In the genomic region with DNA sequence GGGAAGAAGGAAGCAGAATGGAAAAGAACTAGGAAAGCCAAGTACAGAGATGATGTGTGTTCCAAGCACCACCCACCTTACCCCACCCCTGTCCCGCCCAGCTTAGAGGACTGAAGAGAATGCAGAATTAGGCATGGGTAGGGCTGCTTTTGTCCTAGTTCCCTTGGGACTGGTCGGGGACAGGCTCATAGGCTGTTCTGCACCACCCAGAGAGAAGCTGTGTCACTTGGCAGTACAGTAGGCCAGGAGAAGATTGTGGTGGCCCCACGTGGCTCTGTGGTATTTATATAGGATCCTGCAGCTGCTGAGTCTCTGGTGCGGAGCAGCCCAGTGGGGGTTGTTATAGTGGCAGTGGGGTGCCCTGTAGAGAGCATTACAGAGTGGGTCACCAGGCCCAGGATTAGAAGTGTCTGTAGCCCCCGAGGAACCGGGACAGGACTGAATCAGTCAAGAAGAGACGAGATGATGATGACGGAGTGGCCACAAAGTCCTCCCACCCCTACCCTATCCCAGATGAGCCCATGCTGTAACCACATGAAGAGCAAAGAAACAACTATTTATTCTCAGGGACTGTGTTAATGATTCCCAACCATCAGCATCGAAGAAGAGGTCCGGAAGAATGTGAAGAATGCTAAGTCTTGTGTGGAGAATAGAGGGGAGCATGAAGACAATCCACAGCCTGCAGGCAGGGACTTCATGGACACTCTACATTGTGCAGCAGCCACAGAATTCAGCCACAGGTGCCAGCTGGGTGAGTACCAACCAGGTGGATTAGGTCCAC, we compare ENCODE assay signal across 19 cellular contexts.
DNase-seq lines count a peak whose midpoint lies in the region; ATAC-seq and TF ChIP-seq lines count a peak whose summit lies in the region.
"Had no signal": no experiment of that assay in that cellular context is flagged by ENCODE, and none has a peak within 500 bp of the region (broad histone marks: within the 10 kb centered on the region; RNA-seq: fewer than 3 reads in every experiment).

No MANE protein-coding gene starts in this region.

- no peaks in the 10 kb centered on the region for H3K9me3 Mint-ChIP-seq in activated CD8-positive, alpha-beta T cell treated with anti-CD3 and anti-CD28 coated beads, Interleukin-2, amount 10 ng/mL, durations not matched to agents 7 days and 5 days (ENCODE audit: insufficient read depth)
- H3K9me3 Mint-ChIP-seq: activated naive CD4-positive, alpha-beta T cell treated with anti-CD3 and anti-CD28 coated beads for 36 hours; naive thymus-derived CD8-positive, alpha-beta T cell; stimulated activated effector memory CD8-positive, alpha-beta T cell treated with anti-CD3 and anti-CD28 coated beads, Interleukin-12 subunit alpha, Interleukin-12 subunit beta, amount 100 ng/mL, for 72 hours had no signal

- H3K4me3 Mint-ChIP-seq in activated CD8-positive, alpha-beta T cell treated with anti-CD3 and anti-CD28 coated beads, Interleukin-2, amount 10 ng/mL, durations not matched to agents 7 days and 5 days = no peak overlapping the region
- H3K4me3 Mint-ChIP-seq: activated naive CD4-positive, alpha-beta T cell treated with anti-CD3 and anti-CD28 coated beads for 36 hours; CD4-positive, alpha-beta memory T cell; naive thymus-derived CD8-positive, alpha-beta T cell; stimulated activated effector memory CD8-positive, alpha-beta T cell treated with anti-CD3 and anti-CD28 coated beads, Interleukin-12 subunit alpha, Interleukin-12 subunit beta, amount 100 ng/mL, for 72 hours had no signal

- peaks cover 3% of the 10 kb centered on the region for H3K4me1 Mint-ChIP-seq in activated CD8-positive, alpha-beta T cell treated with anti-CD3 and anti-CD28 coated beads, Interleukin-2, amount 10 ng/mL, durations not matched to agents 7 days and 5 days (ENCODE audit: low read depth)
- H3K4me1 Mint-ChIP-seq: CD4-positive, alpha-beta memory T cell; stimulated activated effector memory CD8-positive, alpha-beta T cell treated with anti-CD3 and anti-CD28 coated beads, Interleukin-12 subunit alpha, Interleukin-12 subunit beta, amount 100 ng/mL, for 72 hours had no signal

- H3K4me1 ChIP-seq in A673 (ENCODE audit: insufficient read depth, low read length, poor library complexity, severe bottlenecking) (no peaks in the 10 kb centered on the region), SJCRH30 (peaks cover 21% of the 10 kb centered on the region), sigmoid colon (no peaks in the 10 kb centered on the region)
- H3K4me1 ChIP-seq: A549, upper lobe of left lung had no signal

- TF ChIP-seq CTCF in A673 (conservative IDR thresholded peaks at IDR 0.05; ENCODE audit: low read depth, low read length) (no peak), sigmoid colon (IDR thresholded peaks at IDR 0.05) (no peak)

- BruUV-seq in A673 (replicated peaks; lab: Mats Ljungman, UMichigan) = no TSS peak

- no peak overlapping the region for H3K4me3 ChIP-seq in A673 (ENCODE audit: low read depth, low read length, poor library complexity, severe bottlenecking)
- H3K4me3 ChIP-seq in SJCRH30 = peak overlapping the region; percentile 19
- H3K4me3 ChIP-seq in sigmoid colon = no peak overlapping the region
- H3K4me3 ChIP-seq: A549, upper lobe of left lung had no signal

- no peak for TF ChIP-seq EP300 in sigmoid colon (IDR thresholded peaks at IDR 0.05)

- TF ChIP-seq POLR2A in sigmoid colon (IDR thresholded peaks at IDR 0.05) = no peak

- CTCF ChIA-PET in A673 (lab: Charles Lee) = no interaction called here
- CTCF ChIA-PET in activated CD8-positive, alpha-beta T cell treated with anti-CD3 and anti-CD28 coated beads, Interleukin-2, amount 10 ng/mL, durations not matched to agents 7 days and 5 days (lab: Charles Lee) = no interaction called here

- H3K36me3 ChIP-seq in A673 (ENCODE audit: insufficient read depth, low read length, poor library complexity, severe bottlenecking) (no peaks in the 10 kb centered on the region), SJCRH30 (no peaks in the 10 kb centered on the region), sigmoid colon (no peaks in the 10 kb centered on the region)
- H3K36me3 ChIP-seq: upper lobe of left lung had no signal

- H3K27ac ChIP-seq in A673 (ENCODE audit: low read depth, low read length, poor library complexity, severe bottlenecking) (no peak overlapping the region), SJCRH30 (peak overlapping the region; percentile 41), sigmoid colon (no peak overlapping the region)
- H3K27ac ChIP-seq: A549, upper lobe of left lung had no signal

- no peaks in the 10 kb centered on the region for H3K27me3 Mint-ChIP-seq in activated CD8-positive, alpha-beta T cell treated with anti-CD3 and anti-CD28 coated beads, Interleukin-2, amount 10 ng/mL, durations not matched to agents 7 days and 5 days (ENCODE audit: low read depth)
- H3K27me3 Mint-ChIP-seq: naive thymus-derived CD8-positive, alpha-beta T cell had no signal

- intact Hi-C loops in A673 (cut with micrococcal nuclease; ENCODE audit: unreplicated experiment) (no loop called here), sigmoid colon (cut with DNase I) (no loop called here)

- POLR2A ChIA-PET in A673 (lab: Charles Lee; ENCODE audit: low non-redundant PET) = interaction anchor here (0.6 kb wide), 1 partner anchor 541 kb away, joined by 3 read pairs; no protein-coding TSS in a partner anchor
- POLR2A ChIA-PET in activated CD8-positive, alpha-beta T cell treated with anti-CD3 and anti-CD28 coated beads, Interleukin-2, amount 10 ng/mL, durations not matched to agents 7 days and 5 days (lab: Charles Lee) = no interaction called here

- no peak overlapping the region for H3K27ac Mint-ChIP-seq in activated CD8-positive, alpha-beta T cell treated with anti-CD3 and anti-CD28 coated beads, Interleukin-2, amount 10 ng/mL, durations not matched to agents 7 days and 5 days
- H3K27ac Mint-ChIP-seq: activated naive CD4-positive, alpha-beta T cell treated with anti-CD3 and anti-CD28 coated beads for 36 hours; CD4-positive, alpha-beta memory T cell; stimulated activated effector memory CD8-positive, alpha-beta T cell treated with anti-CD3 and anti-CD28 coated beads, Interleukin-12 subunit alpha, Interleukin-12 subunit beta, amount 100 ng/mL, for 72 hours had no signal

- no peaks in the 10 kb centered on the region for H3K36me3 Mint-ChIP-seq in activated CD8-positive, alpha-beta T cell treated with anti-CD3 and anti-CD28 coated beads, Interleukin-2, amount 10 ng/mL, durations not matched to agents 7 days and 5 days (ENCODE audit: low read depth)
- H3K36me3 Mint-ChIP-seq: CD4-positive, alpha-beta memory T cell; stimulated activated effector memory CD8-positive, alpha-beta T cell treated with anti-CD3 and anti-CD28 coated beads, Interleukin-12 subunit alpha, Interleukin-12 subunit beta, amount 100 ng/mL, for 72 hours had no signal

- no peaks in the 10 kb centered on the region for H3K27me3 ChIP-seq in A673 (replicated peaks; ENCODE audit: insufficient read depth, low read depth, low read length, poor library complexity)
- no peaks in the 10 kb centered on the region for H3K27me3 ChIP-seq in SJCRH30
- H3K27me3 ChIP-seq in sigmoid colon = no peaks in the 10 kb centered on the region
- H3K27me3 ChIP-seq: upper lobe of left lung had no signal

- ATAC-seq in activated CD8-positive, alpha-beta T cell treated with anti-CD3 and anti-CD28 coated beads, Interleukin-2, amount 10 ng/mL, durations not matched to agents 7 days and 5 days = no peak
- ATAC-seq: A549; naive thymus-derived CD8-positive, alpha-beta T cell; stimulated activated effector memory CD8-positive, alpha-beta T cell treated with anti-CD3 and anti-CD28 coated beads, Interleukin-12 subunit alpha, Interleukin-12 subunit beta, amount 100 ng/mL, for 72 hours had no signal

- WGBS in sigmoid colon, 2 donors = 83% methylated on average over 10 of the region's 10 CpGs

- DNase-seq in A673 (ENCODE audit: low spot score) (peak; percentile 68), HT-29 (ENCODE audit: low spot score) (peak; percentile 91), SJCRH30 (peak; percentile 78 to 80), kidney tubule cell (ENCODE audit: low spot score) (peak; percentile 64), sigmoid colon (no peak), EL (no peak), Ammon's horn (ENCODE audit: low spot score) (no peak)
- DNase-seq in activated CD8-positive, alpha-beta T cell treated with anti-CD3 and anti-CD28 coated beads, Interleukin-2, amount 10 ng/mL, durations not matched to agents 7 days and 5 days = no peak
- DNase-seq: activated naive CD4-positive, alpha-beta T cell treated with anti-CD3 and anti-CD28 coated beads for 36 hours; CD4-positive, alpha-beta memory T cell; DMS79 treated with DMSO at 0.1 percent for 48 hours; IMR-90; naive thymus-derived CD8-positive, alpha-beta T cell; NCI-H1092; NCI-H774; stimulated activated CD4-positive, alpha-beta T cell treated with anti-CD3 and anti-CD28 coated beads, Interleukin-12 subunit alpha, Interleukin-12 subunit beta, amount 100 ng/mL, for 4 hours; upper lobe of left lung had no signal

- H3K9me3 ChIP-seq in A673 (ENCODE audit: low read depth, low read length, poor library complexity, severe bottlenecking) = no peaks in the 10 kb centered on the region
- no peaks in the 10 kb centered on the region for H3K9me3 ChIP-seq in SJCRH30 (replicated peaks)
- H3K9me3 ChIP-seq in sigmoid colon = no peaks in the 10 kb centered on the region
- H3K9me3 ChIP-seq: A549, upper lobe of left lung had no signal

Comparison
In these comparisons a context has a peak if more than half of its experiments do, and no peak if none do; other contexts are left out.
1. DNase-seq: peak in A673 (single experiment), HT-29 (single experiment), SJCRH30 (2 of 2) and kidney tubule cell (single experiment); none in sigmoid colon (single experiment), EL (single experiment), Ammon's horn (single experiment) and activated CD8-positive, alpha-beta T cell treated with anti-CD3 and anti-CD28 coated beads, Interleukin-2, amount 10 ng/mL, durations not matched to agents 7 days and 5 days (single experiment).